In the genomic region with DNA sequence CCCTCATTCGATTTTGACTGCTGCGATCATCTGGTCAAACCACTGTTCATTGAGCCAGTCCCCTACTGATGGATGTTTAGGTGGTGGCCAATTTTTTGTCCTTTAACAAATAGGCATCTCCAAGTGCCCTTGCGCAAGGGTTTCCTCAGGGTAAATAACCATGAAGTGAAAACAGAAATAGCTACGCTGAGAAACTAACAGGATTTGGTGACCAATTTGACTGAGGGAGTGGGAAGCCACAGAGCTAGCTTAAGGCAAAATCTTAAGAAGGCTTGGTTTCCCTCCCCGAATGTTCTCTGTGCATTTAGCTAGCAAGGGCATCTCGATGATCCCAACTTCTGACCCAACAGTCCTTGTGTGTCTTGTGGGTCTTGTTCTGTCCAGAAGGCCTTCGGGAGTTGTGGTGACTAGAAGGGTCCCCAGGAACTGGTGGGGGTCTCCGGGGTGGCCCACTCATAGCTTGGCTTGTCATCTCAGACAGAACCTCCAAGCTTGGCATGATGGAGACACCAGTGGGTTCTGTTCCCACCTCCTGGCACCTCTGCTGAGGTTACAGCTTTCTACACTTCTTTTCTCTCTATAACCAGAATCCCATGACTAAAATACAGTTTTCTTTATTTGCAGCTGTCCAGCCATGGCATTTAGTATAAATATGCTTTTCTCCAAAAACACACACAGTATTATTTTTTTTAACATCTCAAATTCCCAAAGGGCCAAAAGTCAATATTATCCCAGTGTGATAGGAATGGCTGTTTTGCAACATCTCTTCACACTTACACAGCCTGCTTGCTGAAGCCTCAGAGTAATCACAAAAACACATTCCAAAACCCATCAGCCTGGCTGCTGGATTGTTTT, we compare ENCODE assay signal across 11 cellular contexts.
DNase-seq lines count a peak whose midpoint lies in the region; FAIRE-seq and TF ChIP-seq lines count a peak whose summit lies in the region.
"Had no signal": no experiment of that assay in that cellular context is flagged by ENCODE, and none has a peak within 500 bp of the region (broad histone marks: within the 10 kb centered on the region; RNA-seq: fewer than 3 reads in every experiment).

No MANE protein-coding gene starts in this region.

- H3K9me3 ChIP-seq in astrocyte (ENCODE audit: insufficient read depth, low read depth, low read length): no peaks in the 10 kb centered on the region
- H3K9me3 ChIP-seq in liver (ENCODE audit: control insufficient read depth in 4 of 4, low read length in 3 of 4): no peaks in the 10 kb centered on the region

- H3K79me2 ChIP-seq in astrocyte (ENCODE audit: insufficient read depth, low read length): no peaks in the 10 kb centered on the region

- H3K4me1 ChIP-seq in astrocyte (ENCODE audit: insufficient read depth, low read length) (peaks cover 38% of the 10 kb centered on the region), liver (ENCODE audit: control insufficient read depth in 4 of 4, insufficient read depth in 4 of 4, low read length in 3 of 4) (peaks cover 6 to 12% (median 9%) of the 10 kb centered on the region in 4 donors)
- H3K4me1 ChIP-seq: parathyroid adenoma had no signal

- no peak for FAIRE-seq in astrocyte (lab: Jason Lieb, UNC)
- FAIRE-seq: colon had no signal

- H4K20me1 ChIP-seq in astrocyte (ENCODE audit: insufficient read depth, low read length): peaks cover 7% of the 10 kb centered on the region

- H3K27me3 Mint-ChIP-seq in astrocyte (ENCODE audit: low read depth, unreplicated experiment) (peaks cover 3% of the 10 kb centered on the region), HFFc6 (ENCODE audit: insufficient read depth) (no peaks in the 10 kb centered on the region; the same call in none of the 2 replicates)

- H3K4me1 Mint-ChIP-seq in astrocyte (ENCODE audit: low read depth, unreplicated experiment): peaks cover 29% of the 10 kb centered on the region
- H3K4me1 Mint-ChIP-seq in HFFc6 (ENCODE audit: low read depth): peaks cover 51% of the 10 kb centered on the region

- H3K36me3 Mint-ChIP-seq in astrocyte (ENCODE audit: low read depth, unreplicated experiment) (peaks cover 17% of the 10 kb centered on the region), HFFc6 (ENCODE audit: low read depth) (peaks cover 9% of the 10 kb centered on the region; the same call in 1 of the 2 replicates)

- WGBS in liver: 84% methylated on average over 8 of the region's 8 CpGs

- peak; percentile 12 to 45 for TF ChIP-seq RAD21 in liver (IDR thresholded peaks at IDR 0.05)

- H3K36me3 ChIP-seq in astrocyte (ENCODE audit: insufficient read depth, low read length) (no peaks in the 10 kb centered on the region), liver (ENCODE audit: control insufficient read depth in 4 of 4, insufficient read depth in 3 of 4, low read depth in 1 of 4, low read length in 3 of 4) (peaks cover 0 to 1% (median 0%) of the 10 kb centered on the region in 4 donors)

- H3K27ac Mint-ChIP-seq in astrocyte (ENCODE audit: unreplicated experiment): no peak overlapping the region
- no peak overlapping the region for H3K27ac Mint-ChIP-seq in HFFc6

- H3K4me2 ChIP-seq in astrocyte (ENCODE audit: low read length): peak overlapping the region; percentile 2

- DNase-seq in AG09309 (ENCODE audit: low read depth) (peak; percentile 11), HuH-7.5 (ENCODE audit: low spot score) (peak; percentile 62), astrocyte (ENCODE audit: low read depth) (no peak), NCI-H524 treated with DMSO at 0.1 percent for 48 hours (lab: John Stamatoyannopoulos, UW) (no peak), Kasumi-1 (lab: John Stamatoyannopoulos, UW) (no peak), inferior parietal cortex (ENCODE audit: extremely low spot score) (no peak), HFFc6 (no peak)
- DNase-seq: Calu3 had no signal

- H3K27me3 ChIP-seq in astrocyte (ENCODE audit: insufficient read depth, low read length): no peaks in the 10 kb centered on the region
- H3K27me3 ChIP-seq in liver (ENCODE audit: control insufficient read depth in 4 of 4, insufficient read depth in 4 of 4, low read length in 3 of 4): no peaks in the 10 kb centered on the region

- TF ChIP-seq CTCF in AG09309 (IDR thresholded peaks at IDR 0.05; ENCODE audit: control insufficient read depth, insufficient read depth, low read depth, low read length, missing control alignments) (no peak), astrocyte (IDR thresholded peaks at IDR 0.05; ENCODE audit: insufficient read depth, low read depth, low read length) (no peak), liver (IDR thresholded peaks at IDR 0.05; ENCODE audit: low read depth, low read length, missing input control) (no peak), HFFc6 (IDR thresholded peaks at IDR 0.05) (no peak)

- H3K4me3 ChIP-seq in AG09309 (ENCODE audit: control insufficient read depth, low read depth, low read length) (no peak overlapping the region), astrocyte (ENCODE audit: insufficient read depth, low read depth, low read length) (no peak overlapping the region), liver (ENCODE audit: low read depth in 1 of 3, low read length in 3 of 3) (no peak overlapping the region)

- H3K9me3 Mint-ChIP-seq in astrocyte (ENCODE audit: unreplicated experiment) (no peaks in the 10 kb centered on the region), HFFc6 (no peaks in the 10 kb centered on the region)

- H2AFZ ChIP-seq in astrocyte (ENCODE audit: low read depth, low read length): no peak overlapping the region
- H2AFZ ChIP-seq: parathyroid adenoma had no signal

- no peak overlapping the region for H3K9ac ChIP-seq in astrocyte (ENCODE audit: low read length)
- no peak overlapping the region for H3K9ac ChIP-seq in liver (ENCODE audit: low read depth in 1 of 2, low read length in 2 of 2)
- H3K9ac ChIP-seq: parathyroid adenoma had no signal

- H3K27ac ChIP-seq in astrocyte (ENCODE audit: low read depth, low read length) (no peak overlapping the region), liver (ENCODE audit: low read depth in 1 of 2, low read length in 2 of 2) (peak overlapping the region in 1 of 2 donors; percentile 5)
- H3K27ac ChIP-seq: parathyroid adenoma had no signal

- H3K4me3 Mint-ChIP-seq in astrocyte (ENCODE audit: unreplicated experiment) (no peak overlapping the region), HFFc6 (no peak overlapping the region)

TF ChIP-seq in liver, 16 proteins besides CTCF, POLR2A, EP300 and RAD21:
- TF ChIP-seq MAX (IDR thresholded peaks at IDR 0.05) (no peak), FOXA2 (IDR thresholded peaks at IDR 0.05) (peak; percentile 59), SP1 (IDR thresholded peaks at IDR 0.05) (peak; percentile 7), EGR1 (IDR thresholded peaks at IDR 0.05; ENCODE audit: low read depth in 2 of 2) (no peak), RXRA (IDR thresholded peaks at IDR 0.05) (peak in 1 of 2 donors; percentile 50), HNF4A (conservative IDR thresholded peaks at IDR 0.05) (peak; percentile 36 to 50)
TF ChIP-seq in liver: peak in this region for 4.

Comparison
In these comparisons a context has a peak if more than half of its experiments do, and no peak if none do; other contexts are left out.
1. DNase-seq: peak in AG09309 (single experiment) and HuH-7.5 (single experiment); none in astrocyte (single experiment), NCI-H524 treated with DMSO at 0.1 percent for 48 hours (single experiment), Kasumi-1 (0 of 2), inferior parietal cortex (single experiment) and HFFc6 (single experiment).